ENCODE assay signal across 8 cellular contexts in genomic region chr4:78749972-78750727, GRCh38. TPM values are rescaled to one million over a fixed set of nuclear protein-coding genes. Genes with fewer than 3 reads are reported as not detected.
DNase-seq lines count a peak whose midpoint lies in the region; ATAC-seq, FAIRE-seq and TF ChIP-seq lines count a peak whose summit lies in the region.

No MANE protein-coding gene starts in this region.

- no peak overlapping the region for H3K4me3 ChIP-seq in Karpas-422 (ENCODE audit: low read length)

- peak; percentile 85 for ATAC-seq in GM21737 (IDR thresholded peaks at IDR 0.05; ENCODE audit: unreplicated experiment)
- ATAC-seq in left ventricle myocardium superior: peak; percentile 64

- peak; percentile 94 for FAIRE-seq in GM12892 (lab: Jason Lieb, UNC)

- H3K4me1 ChIP-seq in Karpas-422 (ENCODE audit: low read length): peaks cover 15% of the 10 kb centered on the region

- no peaks in the 10 kb centered on the region for H3K9me3 ChIP-seq in Karpas-422 (ENCODE audit: low read length)

- DNase-seq in GM12892 (ENCODE audit: insufficient read length) (no peak), Karpas-422 (peak; percentile 59), left ventricle myocardium superior (no peak), SW480 (ENCODE audit: low spot score) (no peak), NCI-H2196 (lab: John Stamatoyannopoulos, UW; ENCODE audit: unreplicated experiment) (no peak), AG08396 (ENCODE audit: low spot score) (no peak)
- no peak for DNase-seq in stimulated activated CD8-positive, alpha-beta memory T cell treated with anti-CD3 and anti-CD28 coated beads, Interleukin-4, amount 100 ng/mL, for 48 hours

- intact Hi-C loops in left ventricle myocardium superior (cut with micrococcal nuclease): no loop called here

- no peak overlapping the region for H3K9ac ChIP-seq in Karpas-422 (ENCODE audit: low read length)

- no peaks in the 10 kb centered on the region for H3K9me2 ChIP-seq in Karpas-422 (replicated peaks; ENCODE audit: insufficient read depth, low read length)

- H2AFZ ChIP-seq in Karpas-422 (ENCODE audit: low read length): no peak overlapping the region

- no peaks in the 10 kb centered on the region for H3K36me3 ChIP-seq in Karpas-422 (ENCODE audit: insufficient read depth, low read length)

- H3K4me2 ChIP-seq in Karpas-422 (ENCODE audit: low read depth, low read length, poor library complexity, severe bottlenecking): peak overlapping the region; percentile 42

- H4K20me1 ChIP-seq in Karpas-422 (ENCODE audit: insufficient read depth, low read depth, low read length): no peaks in the 10 kb centered on the region

- no peaks in the 10 kb centered on the region for H3K79me2 ChIP-seq in Karpas-422 (ENCODE audit: low read length)

- H3K27me3 ChIP-seq in Karpas-422 (ENCODE audit: low read length): no peaks in the 10 kb centered on the region

- TF ChIP-seq POLR2A in GM12892 (IDR thresholded peaks at IDR 0.05; ENCODE audit: low read depth, low read length): no peak

- no peak overlapping the region for H3K27ac ChIP-seq in Karpas-422 (ENCODE audit: low read length)

RNA-seq across cellular contexts. Expression of gene BMP2K, which starts 26.0 kb away (rescaled TPM):
- 12.2 TPM for polyA plus RNA-seq in GM12892 (2012; ENCODE audit: missing spikeins)
- total RNA-seq in Karpas-422 (2014; rRNA removed; shearing (Covaris generic); ENCODE audit: low replicate concordance): 3.5 and 4.9 TPM in 2 replicates
- 38.7 TPM for total RNA-seq in left ventricle myocardium superior
